ENCODE assay signal across 11 cellular contexts in genomic region chr5:4896328-4896727, GRCh38.
"Had no signal": no experiment of that assay in that cellular context is flagged by ENCODE, and none has a peak within 500 bp of the region (broad histone marks: within the 10 kb centered on the region; RNA-seq: fewer than 3 reads in every experiment).

No MANE protein-coding gene starts in this region.

- FAIRE-seq: H1, H54 had no signal

- H3K9me3 ChIP-seq: HAP-1 had no signal

- H3K27ac ChIP-seq: GM23248 had no signal

- DNase-seq: GM23248, GOT3, H7, H9, HCEC 1CT, HFFc6 had no signal

- H3K4me1 ChIP-seq: HAP-1 had no signal

- ATAC-seq: GM23338, HCT116 had no signal

- H3K9ac ChIP-seq: GM23248 had no signal

- H2AFZ ChIP-seq: GM23248, GM23338 had no signal

- H3K4me3 ChIP-seq: GM23248, GM23338, HAP-1 had no signal

- H3K4me2 ChIP-seq: GM23338 had no signal

- H3K36me3 ChIP-seq: HAP-1 had no signal
